Comparison of ENCODE assay signal across 17 cellular contexts in genomic region chr2:215684448-215685217, GRCh38.
DNase-seq lines count a peak whose midpoint lies in the region; TF ChIP-seq lines count a peak whose summit lies in the region.
"Had no signal": no experiment of that assay in that cellular context is flagged by ENCODE, and none has a peak within 500 bp of the region (broad histone marks: within the 10 kb centered on the region; RNA-seq: fewer than 3 reads in every experiment).

No MANE protein-coding gene starts in this region.

- TF ChIP-seq CTCF in Caco-2 (IDR thresholded peaks at IDR 0.05; ENCODE audit: insufficient read depth in 1 of 2, low read depth in 1 of 2, low read length in 1 of 2, severe bottlenecking in 1 of 2, unreplicated experiment in 1 of 2) (no peak), PC-9 (conservative IDR thresholded peaks at IDR 0.05) (no peak), fibroblast of lung (conservative IDR thresholded peaks at IDR 0.05 in 1 of 2, IDR thresholded peaks at IDR 0.05 in 1 of 2; ENCODE audit: low read depth in 1 of 2, low read length in 2 of 2) (no peak), osteoblast (IDR thresholded peaks at IDR 0.05; ENCODE audit: extremely low read depth, low read depth, low read length) (no peak)

- peaks cover 22% of the 10 kb centered on the region for H3F3A ChIP-seq in PC-9 (ENCODE audit: insufficient read depth, low read depth)

- no peak overlapping the region for H3K4me3 ChIP-seq in Caco-2 (ENCODE audit: low read depth, low read length)
- no peak overlapping the region for H3K4me3 ChIP-seq in PC-9
- no peak overlapping the region for H3K4me3 ChIP-seq in fibroblast of lung (replicated peaks in 1 of 4; ENCODE audit: control extremely low read depth in 1 of 4, insufficient read depth in 1 of 4, low read depth in 3 of 4, low read length in 4 of 4)
- H3K4me3 ChIP-seq in osteoblast (ENCODE audit: insufficient read depth, low read length), result no peak overlapping the region

- no peaks in the 10 kb centered on the region for H3K27me3 Mint-ChIP-seq in Caco-2 (ENCODE audit: insufficient read depth, unreplicated experiment)

- H3K4me1 Mint-ChIP-seq in Caco-2 (ENCODE audit: low read depth, unreplicated experiment), result peaks cover 60% of the 10 kb centered on the region

- H3K9ac ChIP-seq in fibroblast of lung (ENCODE audit: insufficient read depth, low read length), result no peak overlapping the region

- POLR2A ChIA-PET in Caco-2 (lab: Charles Lee) (interaction anchor here (0.8 to 1.4 kb wide), 3 partner anchors 9 to 28 kb away, joined by 3 to 5 read pairs (median 5); no protein-coding TSS in a partner anchor), PC-9 (lab: Charles Lee; ENCODE audit: unreplicated experiment) (no interaction called here)

- no peak for TF ChIP-seq POLR2A in erythroblast (IDR thresholded peaks at IDR 0.05; ENCODE audit: low read length)

- no peak overlapping the region for H2AFZ ChIP-seq in PC-9
- H2AFZ ChIP-seq in fibroblast of lung (ENCODE audit: low read length), result peak overlapping the region; percentile 1
- no peak overlapping the region for H2AFZ ChIP-seq in osteoblast (ENCODE audit: low read length)

- H3K36me3 ChIP-seq in Caco-2 (ENCODE audit: control insufficient read depth, insufficient read depth, low read length) (no peaks in the 10 kb centered on the region), PC-9 (ENCODE audit: low read depth) (no peaks in the 10 kb centered on the region), fibroblast of lung (ENCODE audit: control insufficient read depth, insufficient read depth, low read length) (no peaks in the 10 kb centered on the region), osteoblast (ENCODE audit: insufficient read depth, low read length) (no peaks in the 10 kb centered on the region)

- H3K27ac ChIP-seq in PC-9, result peak overlapping the region; percentile 37
- H3K27ac ChIP-seq in fibroblast of lung (ENCODE audit: insufficient read depth, low read length), result peak overlapping the region; percentile 2
- peak overlapping the region; percentile 92 for H3K27ac ChIP-seq in osteoblast (ENCODE audit: low read depth, low read length)

- H3K4me2 ChIP-seq in PC-9, result peak overlapping the region; percentile 1; the same call in 1 of the 2 replicates
- H3K4me2 ChIP-seq in fibroblast of lung (ENCODE audit: extremely low read depth, insufficient read depth, low read length), result no peak overlapping the region
- H3K4me2 ChIP-seq in osteoblast (ENCODE audit: insufficient read depth, low read length), result peak overlapping the region; percentile 2

- peak overlapping the region; percentile 93 for H3K27ac Mint-ChIP-seq in Caco-2 (ENCODE audit: unreplicated experiment)
- H3K27ac Mint-ChIP-seq: CD4-positive, CD25-positive, alpha-beta regulatory T cell; mesothelial cell of epicardium had no signal

- H3K4me1 ChIP-seq in Caco-2 (peaks cover 78% of the 10 kb centered on the region), PC-9 (replicated peaks; ENCODE audit: insufficient read depth) (peaks cover 34% of the 10 kb centered on the region), fibroblast of lung (ENCODE audit: control insufficient read depth, extremely low read depth, insufficient read depth, low read length) (peaks cover 6% of the 10 kb centered on the region), osteoblast (ENCODE audit: insufficient read depth, low read length) (peaks cover 39% of the 10 kb centered on the region)

- peak overlapping the region; percentile 58 for H3K4me3 Mint-ChIP-seq in Caco-2 (ENCODE audit: unreplicated experiment)
- H3K4me3 Mint-ChIP-seq: CD4-positive, CD25-positive, alpha-beta regulatory T cell; mesothelial cell of epicardium had no signal

- H3K9me2 ChIP-seq in PC-9 (ENCODE audit: insufficient read depth), result no peaks in the 10 kb centered on the region

- DNase-seq in Caco-2, result peak; percentile 80 to 89
- DNase-seq in PC-9, result peak in 1 of 2 experiments; percentile 71
- DNase-seq in fibroblast of lung (ENCODE audit: low read depth in 2 of 2), result peak; percentile 41 to 90
- DNase-seq in osteoblast (ENCODE audit: insufficient read length, low spot score, missing footprints), result peak; percentile 42
- DNase-seq in stimulated activated naive CD4-positive, alpha-beta T cell treated with Interleukin-2 at 50 U/mL for 16 hours (lab: John Stamatoyannopoulos, UW), result no peak
- DNase-seq in erythroblast (lab: John Stamatoyannopoulos, UW), result no peak
- no peak for DNase-seq in KG1 (lab: John Stamatoyannopoulos, UW)
- no peak for DNase-seq in DMS79 treated with DMSO at 0.1 percent for 48 hours (lab: John Stamatoyannopoulos, UW)
- DNase-seq: CD4-positive, CD25-positive, alpha-beta regulatory T cell; GF-D8; NCI-H1105 treated with DMSO at 0.1 percent for 48 hours; NCI-H526; retina; Right ventricle myocardium superior; stimulated activated CD4-positive, alpha-beta T cell treated with anti-CD3 and anti-CD28 coated beads, Interleukin-4, amount 100 ng/mL, for 4 hours; stimulated activated naive CD8-positive, alpha-beta T cell treated with anti-CD3 and anti-CD28 coated beads, Interleukin-15, Interleukin-2, amounts not matched to agents 100 U/mL and 50 U/mL, for 24 hours had no signal

- BruUV-seq in Caco-2 (replicated peaks; lab: Mats Ljungman, UMichigan), result no TSS peak
- no TSS peak for BruUV-seq in PC-9 (replicated peaks; lab: Mats Ljungman, UMichigan)

- H3K9me3 ChIP-seq in Caco-2 (no peaks in the 10 kb centered on the region), PC-9 (ENCODE audit: insufficient read depth, low read depth) (peaks cover 7% of the 10 kb centered on the region), fibroblast of lung (ENCODE audit: control insufficient read depth, insufficient read depth, low read depth, low read length) (no peaks in the 10 kb centered on the region), osteoblast (ENCODE audit: low read depth, low read length) (no peaks in the 10 kb centered on the region)

- CTCF ChIA-PET in Caco-2 (lab: Charles Lee) (interaction anchor here (1.0 kb wide), 1 partner anchor 110 kb away, joined by 3 read pairs; no protein-coding TSS in a partner anchor), PC-9 (lab: Charles Lee) (no interaction called here)

- no peaks in the 10 kb centered on the region for H3K27me3 ChIP-seq in Caco-2 (replicated peaks; ENCODE audit: control insufficient read depth, insufficient read depth, low read length)
- no peaks in the 10 kb centered on the region for H3K27me3 ChIP-seq in PC-9 (ENCODE audit: insufficient read depth, low read depth)
- no peaks in the 10 kb centered on the region for H3K27me3 ChIP-seq in fibroblast of lung (ENCODE audit: control insufficient read depth, insufficient read depth, low read length)
- no peaks in the 10 kb centered on the region for H3K27me3 ChIP-seq in osteoblast (ENCODE audit: insufficient read depth, low read length)

- H4K20me1 ChIP-seq in PC-9 (ENCODE audit: insufficient read depth), result no peaks in the 10 kb centered on the region
- no peaks in the 10 kb centered on the region for H4K20me1 ChIP-seq in fibroblast of lung (ENCODE audit: control insufficient read depth, extremely low read depth, insufficient read depth, low read length)
- no peaks in the 10 kb centered on the region for H4K20me1 ChIP-seq in osteoblast (ENCODE audit: insufficient read depth, low read length)

- intact Hi-C loops in Caco-2 (cut with micrococcal nuclease; ENCODE audit: unreplicated experiment) (loop anchor here (1.0 to 5.0 kb wide), 14 partner anchors 8 to 372 kb away; partner anchors contain the start of genes ATIC and FN1), PC-9 (cut with micrococcal nuclease; ENCODE audit: unreplicated experiment) (no loop called here)

- no peaks in the 10 kb centered on the region for H3K9me3 Mint-ChIP-seq in Caco-2 (ENCODE audit: unreplicated experiment)
- H3K9me3 Mint-ChIP-seq: mesothelial cell of epicardium had no signal

- H3K79me2 ChIP-seq in PC-9 (ENCODE audit: low read depth) (no peaks in the 10 kb centered on the region), fibroblast of lung (ENCODE audit: control insufficient read depth, insufficient read depth, low read length) (no peaks in the 10 kb centered on the region), osteoblast (ENCODE audit: insufficient read depth, low read length) (no peaks in the 10 kb centered on the region)

- H3K36me3 Mint-ChIP-seq in Caco-2 (ENCODE audit: insufficient read depth, unreplicated experiment), result peaks cover 39% of the 10 kb centered on the region
- H3K36me3 Mint-ChIP-seq: CD4-positive, CD25-positive, alpha-beta regulatory T cell; mesothelial cell of epicardium had no signal

Comparison
In these comparisons a context has a peak if more than half of its experiments do, and no peak if none do; other contexts are left out.
1. DNase-seq: peak in Caco-2 (2 of 2), fibroblast of lung (2 of 2) and osteoblast (single experiment); none in stimulated activated naive CD4-positive, alpha-beta T cell treated with Interleukin-2 at 50 U/mL for 16 hours (single experiment), erythroblast (0 of 2), KG1 (single experiment) and DMS79 treated with DMSO at 0.1 percent for 48 hours (single experiment).
2. H3K27ac ChIP-seq: peak in every context shown above with its lines; median percentile 92 in osteoblast; 37 in PC-9; 2 in fibroblast of lung.